In the genomic region with DNA sequence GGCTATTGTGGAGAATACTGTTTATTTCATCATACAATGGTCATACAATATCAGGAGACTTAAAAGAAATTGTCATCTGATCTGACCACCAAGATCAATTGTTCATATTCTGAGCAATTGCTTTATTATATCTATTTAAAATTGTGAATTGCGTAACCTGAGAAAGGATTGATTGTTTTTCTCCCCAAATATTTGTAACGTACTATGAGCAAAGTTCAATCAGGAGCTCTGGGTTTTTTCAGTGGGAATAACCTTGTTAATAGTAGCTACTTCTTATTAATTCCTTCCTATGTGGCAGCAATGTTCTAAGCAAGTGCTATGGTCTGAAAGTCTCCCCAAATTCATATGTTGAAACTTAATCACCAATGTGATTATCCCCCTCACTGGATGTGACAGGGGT, we compare ENCODE assay signal across 3 cellular contexts.
TF ChIP-seq lines count a peak whose summit lies in the region.

No MANE protein-coding gene starts in this region.

TF ChIP-seq in liver, 16 proteins besides CTCF, POLR2A, EP300 and RAD21:
- TF ChIP-seq HNF4G (IDR thresholded peaks at IDR 0.05) (no peak), SP1 (IDR thresholded peaks at IDR 0.05) (peak; percentile 18), GABPA (IDR thresholded peaks at IDR 0.05 in 1 of 2, conservative IDR thresholded peaks at IDR 0.05 in 1 of 2) (no peak), FOXA1 (IDR thresholded peaks at IDR 0.05) (no peak), HNF4A (conservative IDR thresholded peaks at IDR 0.05) (peak; percentile 57 to 64), RXRA (IDR thresholded peaks at IDR 0.05) (no peak)
- TF ChIP-seq, protein P1, sequence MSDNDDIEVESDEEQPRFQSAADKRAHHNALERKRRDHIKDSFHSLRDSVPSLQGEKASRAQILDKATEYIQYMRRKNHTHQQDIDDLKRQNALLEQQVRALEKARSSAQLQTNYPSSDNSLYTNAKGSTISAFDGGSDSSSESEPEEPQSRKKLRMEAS (IDR thresholded peaks at IDR 0.05) = no peak
- TF ChIP-seq, protein P2, sequence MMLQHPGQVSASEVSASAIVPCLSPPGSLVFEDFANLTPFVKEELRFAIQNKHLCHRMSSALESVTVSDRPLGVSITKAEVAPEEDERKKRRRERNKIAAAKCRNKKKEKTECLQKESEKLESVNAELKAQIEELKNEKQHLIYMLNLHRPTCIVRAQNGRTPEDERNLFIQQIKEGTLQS (IDR thresholded peaks at IDR 0.05) = no peak

TF ChIP-seq in HepG2, 621 proteins besides CTCF, POLR2A, EP300 and RAD21:
- TF ChIP-seq ZNF510 (CRISPR knock-in tag; IDR thresholded peaks at IDR 0.05; ENCODE audit: low read depth) (no peak), ZNF720 (CRISPR knock-in tag; IDR thresholded peaks at IDR 0.05) (no peak), ZNF674 (CRISPR knock-in tag; IDR thresholded peaks at IDR 0.05; ENCODE audit: low read depth) (no peak)

TF ChIP-seq in IMR-90, 13 proteins besides CTCF, POLR2A, EP300 and RAD21:
- TF ChIP-seq MXI1 (IDR thresholded peaks at IDR 0.05; ENCODE audit: borderline replicate concordance, low read depth, low read length) = no peak
- TF ChIP-seq, protein P3, sequence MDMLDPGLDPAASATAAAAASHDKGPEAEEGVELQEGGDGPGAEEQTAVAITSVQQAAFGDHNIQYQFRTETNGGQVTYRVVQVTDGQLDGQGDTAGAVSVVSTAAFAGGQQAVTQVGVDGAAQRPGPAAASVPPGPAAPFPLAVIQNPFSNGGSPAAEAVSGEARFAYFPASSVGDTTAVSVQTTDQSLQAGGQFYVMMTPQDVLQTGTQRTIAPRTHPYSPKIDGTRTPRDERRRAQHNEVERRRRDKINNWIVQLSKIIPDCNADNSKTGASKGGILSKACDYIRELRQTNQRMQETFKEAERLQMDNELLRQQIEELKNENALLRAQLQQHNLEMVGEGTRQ (IDR thresholded peaks at IDR 0.05; ENCODE audit: low read depth, low read length) = no peak
- TF ChIP-seq, protein P4, sequence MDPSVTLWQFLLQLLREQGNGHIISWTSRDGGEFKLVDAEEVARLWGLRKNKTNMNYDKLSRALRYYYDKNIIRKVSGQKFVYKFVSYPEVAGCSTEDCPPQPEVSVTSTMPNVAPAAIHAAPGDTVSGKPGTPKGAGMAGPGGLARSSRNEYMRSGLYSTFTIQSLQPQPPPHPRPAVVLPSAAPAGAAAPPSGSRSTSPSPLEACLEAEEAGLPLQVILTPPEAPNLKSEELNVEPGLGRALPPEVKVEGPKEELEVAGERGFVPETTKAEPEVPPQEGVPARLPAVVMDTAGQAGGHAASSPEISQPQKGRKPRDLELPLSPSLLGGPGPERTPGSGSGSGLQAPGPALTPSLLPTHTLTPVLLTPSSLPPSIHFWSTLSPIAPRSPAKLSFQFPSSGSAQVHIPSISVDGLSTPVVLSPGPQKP (IDR thresholded peaks at IDR 0.05; ENCODE audit: borderline replicate concordance, low read depth, low read length) = no peak
- no peak for TF ChIP-seq RFX5 (IDR thresholded peaks at IDR 0.05; ENCODE audit: low read depth, low read length)
- peak; percentile 36; the same call in 1 of the 2 replicates for TF ChIP-seq CEBPB (IDR thresholded peaks at IDR 0.05; ENCODE audit: low read depth, low read length)
- TF ChIP-seq CHD1 (IDR thresholded peaks at IDR 0.05; ENCODE audit: low read depth, low read length) = no peak
